In the genomic region with DNA sequence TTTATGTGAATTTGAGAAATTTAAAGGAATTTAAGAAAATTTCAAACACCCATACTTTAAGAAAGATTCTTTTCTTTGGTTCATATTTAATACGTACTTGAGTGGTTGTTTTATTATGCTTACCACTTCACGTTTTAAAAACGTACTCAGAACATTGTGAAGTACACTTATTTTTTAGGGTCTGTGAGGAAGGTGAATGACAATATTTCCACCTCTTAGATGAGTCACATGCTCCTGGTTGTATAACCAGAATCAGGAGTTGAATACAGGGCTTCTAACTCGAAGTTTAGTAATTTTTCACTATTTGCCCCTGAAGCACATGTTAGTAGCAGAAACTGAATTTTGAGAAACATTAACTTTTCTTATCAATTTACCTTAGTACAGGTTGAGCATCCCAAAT, we compare ENCODE assay signal across 25 cellular contexts. TPM values are rescaled to one million over a fixed set of nuclear protein-coding genes. Genes with fewer than 3 reads are reported as not detected.
A peak's percentile ranks its signal among the peaks of the same experiment; 100 is the strongest.
DNase-seq lines count a peak whose midpoint lies in the region; ATAC-seq and TF ChIP-seq lines count a peak whose summit lies in the region.
"Had no signal": no experiment of that assay in that cellular context is flagged by ENCODE, and none has a peak within 500 bp of the region (broad histone marks: within the 10 kb centered on the region; RNA-seq: fewer than 3 reads in every experiment).

No MANE protein-coding gene starts in this region.

- no peak overlapping the region for H2BK120ac ChIP-seq in H9 (ENCODE audit: low read depth, low read length, poor library complexity, severe bottlenecking)

- H3K18ac ChIP-seq in H9 (ENCODE audit: insufficient read length, low read depth, low read length) = no peak overlapping the region

- no peaks in the 10 kb centered on the region for H3K27me3 Mint-ChIP-seq in H9 (ENCODE audit: low read depth)
- H3K27me3 Mint-ChIP-seq in progenitor cell of endocrine pancreas = no peaks in the 10 kb centered on the region
- H3K27me3 Mint-ChIP-seq: activated CD4-positive, alpha-beta memory T cell treated with anti-CD3 and anti-CD28 coated beads for 36 hours; stimulated activated naive B cell treated with anti-CD40 and anti-IgM and Interleukin-4, amounts not matched to agents 10 μg/mL and 1 μg/mL and 100 μg/mL, for 72 hours had no signal

- H3K4ac ChIP-seq in H9 (ENCODE audit: low read depth, low read length) = no peak overlapping the region

- peaks cover 41 to 54% of the 10 kb centered on the region in 2 experiments for H3K4me1 Mint-ChIP-seq in H9
- peaks cover 22% of the 10 kb centered on the region for H3K4me1 Mint-ChIP-seq in progenitor cell of endocrine pancreas (ENCODE audit: low read depth)

- peak overlapping the region; percentile 56 to 77 for H3K4me3 Mint-ChIP-seq in H9
- peak overlapping the region; percentile 35 for H3K4me3 Mint-ChIP-seq in progenitor cell of endocrine pancreas (ENCODE audit: low read depth)
- H3K4me3 Mint-ChIP-seq: activated CD4-positive, alpha-beta memory T cell treated with anti-CD3 and anti-CD28 coated beads for 36 hours; T-helper 1 cell treated with Interleukin-12 subunit alpha and Interleukin-12 subunit beta and Interleukin-4 antibody, amounts not matched to agents 30 μg/mL and 1 μg/mL, for 36 hours had no signal

- H3K9me3 Mint-ChIP-seq in H9 (no peaks in the 10 kb centered on the region; a peak in 1 of 5 replicates), progenitor cell of endocrine pancreas (ENCODE audit: low read depth) (no peaks in the 10 kb centered on the region)
- H3K9me3 Mint-ChIP-seq: activated CD4-positive, alpha-beta memory T cell treated with anti-CD3 and anti-CD28 coated beads for 36 hours; T-helper 1 cell treated with Interleukin-12 subunit alpha and Interleukin-12 subunit beta and Interleukin-4 antibody, amounts not matched to agents 30 μg/mL and 1 μg/mL, for 36 hours had no signal

- H3K4me1 ChIP-seq in H9 (ENCODE audit: insufficient read depth, low read length) = peaks cover 2% of the 10 kb centered on the region; the same call in 1 of the 2 replicates
- H3K4me1 ChIP-seq in Panc1 (ENCODE audit: control insufficient read depth, insufficient read depth, low read length) = peaks cover 12% of the 10 kb centered on the region
- peaks cover 17% of the 10 kb centered on the region for H3K4me1 ChIP-seq in hepatocyte (ENCODE audit: insufficient read depth)

- H3K36me3 Mint-ChIP-seq in H9 (ENCODE audit: insufficient read depth in 1 of 3, low read depth in 3 of 3) (peaks cover 51 to 79% (median 56%) of the 10 kb centered on the region in 3 experiments), progenitor cell of endocrine pancreas (ENCODE audit: insufficient read depth) (peaks cover 34% of the 10 kb centered on the region)

- no peak overlapping the region for H2AFZ ChIP-seq in H9 (ENCODE audit: low read length)
- H2AFZ ChIP-seq in hepatocyte = no peak overlapping the region

- TSS peak; percentile 0 for BruUV-seq in Panc1 (replicated peaks; lab: Mats Ljungman, UMichigan)

- H3K79me2 ChIP-seq in H9 (ENCODE audit: insufficient read depth, low read length) (peaks cover 75% of the 10 kb centered on the region), hepatocyte (peaks cover 98% of the 10 kb centered on the region)

- no peaks in the 10 kb centered on the region for H3K79me1 ChIP-seq in H9 (ENCODE audit: insufficient read depth, low read depth, low read length, poor library complexity, severe bottlenecking)

- H4K91ac ChIP-seq in H9 (ENCODE audit: insufficient read length, low read depth, low read length) = no peak overlapping the region

- no peak overlapping the region for H4K8ac ChIP-seq in H9 (replicated peaks; ENCODE audit: insufficient read length, low read depth, low read length)

- WGBS in H9 (ENCODE audit: extremely low coverage, insufficient read length, low lambda C conversion rate) = no CpG with 5 or more reads among the region's 4 CpGs
- WGBS in hepatocyte (ENCODE audit: low lambda C conversion rate, missing lambda C conversion rate) = 90% methylated on average over 4 of the region's 4 CpGs

- DNase-seq in H9 = no peak
- DNase-seq in Panc1 (ENCODE audit: low read depth, low spot score) = no peak
- DNase-seq in hepatocyte (ENCODE audit: low spot score) = no peak
- no peak for DNase-seq in progenitor cell of endocrine pancreas (ENCODE audit: low spot score, unreplicated experiment)
- DNase-seq in RKO (ENCODE audit: low spot score) = no peak
- DNase-seq in NCI-H446 treated with DMSO at 0.1 percent for 48 hours (lab: John Stamatoyannopoulos, UW) = no peak
- DNase-seq in hypothalamus (lab: John Stamatoyannopoulos, UW) = no peak
- DNase-seq: activated CD4-positive, alpha-beta memory T cell treated with anti-CD3 and anti-CD28 coated beads for 36 hours; activated T-cell treated with anti-CD3 and anti-CD28 coated beads, Interleukin-2, amount 50 U/mL, for 1 hour; AML-193; COR-L47; cortex of kidney; gastrocnemius medialis; H7; left ventricle myocardium superior; MG63; NCI-H1436; NCI-H524 treated with DMSO at 0.1 percent for 48 hours; nucleus accumbens; SHP77 treated with DMSO at 0.1 percent for 48 hours; stimulated activated CD4-positive, alpha-beta T cell treated with anti-CD3 and anti-CD28 coated beads, Interleukin-15, amount 100 ng/mL, for 24 hours; stimulated activated naive B cell treated with anti-CD40 and anti-IgM and Interleukin-4, amounts not matched to agents 10 μg/mL and 1 μg/mL and 100 μg/mL, for 72 hours; thyroid gland had no signal

- H3K4me2 ChIP-seq in H9 (ENCODE audit: insufficient read depth, insufficient read length, low read length) = peak overlapping the region; percentile 25
- peak overlapping the region; percentile 15 for H3K4me2 ChIP-seq in hepatocyte

- no peak overlapping the region for H3K9ac ChIP-seq in H9 (ENCODE audit: extremely low read depth, insufficient read length, low read length)

- POLR2A ChIA-PET in Panc1 (lab: Charles Lee) = no interaction called here

- no peak overlapping the region for H2BK15ac ChIP-seq in H9 (ENCODE audit: low read depth, low read length)

- no peak overlapping the region for H3K4me3 ChIP-seq in Panc1 (ENCODE audit: low read depth in 2 of 2, low read length in 2 of 2)
- no peak overlapping the region for H3K4me3 ChIP-seq in hepatocyte
- H3K4me3 ChIP-seq: gastrocnemius medialis, MG63, thyroid gland had no signal

- no peaks in the 10 kb centered on the region for H4K20me1 ChIP-seq in H9 (ENCODE audit: control insufficient read depth, insufficient read depth, insufficient read length)
- H4K20me1 ChIP-seq in hepatocyte (ENCODE audit: insufficient read depth, poor library complexity, severe bottlenecking) = peaks cover 55% of the 10 kb centered on the region

- H3K27ac Mint-ChIP-seq in H9 (0 out of 7 replicates have a peak overlapping the region, but pooled peaks of 1 of the 3 experiments have one; percentile 51), progenitor cell of endocrine pancreas (no peak overlapping the region)
- H3K27ac Mint-ChIP-seq: activated CD4-positive, alpha-beta memory T cell treated with anti-CD3 and anti-CD28 coated beads for 36 hours; activated naive CD4-positive, alpha-beta T cell treated with anti-CD3 and anti-CD28 coated beads, Interleukin-2, amount 50 U/mL, for 72 hours; stimulated activated naive B cell treated with anti-CD40 and anti-IgM and Interleukin-4, amounts not matched to agents 10 μg/mL and 1 μg/mL and 100 μg/mL, for 72 hours; T-helper 1 cell treated with Interleukin-12 subunit alpha and Interleukin-12 subunit beta and Interleukin-4 antibody, amounts not matched to agents 30 μg/mL and 1 μg/mL, for 36 hours had no signal

- H2BK12ac ChIP-seq in H9 (ENCODE audit: insufficient read length, low read depth, low read length) = no peak overlapping the region

- no peak overlapping the region for H3T11ph ChIP-seq in H9 (ENCODE audit: low read length)

- H3K9me2 ChIP-seq in hepatocyte (replicated peaks; ENCODE audit: insufficient read depth) = no peaks in the 10 kb centered on the region

- no peak overlapping the region for H3K14ac ChIP-seq in H9 (ENCODE audit: insufficient read depth, low read length)

- no peak overlapping the region for H2BK20ac ChIP-seq in H9 (ENCODE audit: low read depth, low read length, poor library complexity, severe bottlenecking)

- no peak overlapping the region for H3K23ac ChIP-seq in H9 (ENCODE audit: insufficient read length, low read depth, low read length)

- no peak overlapping the region for H2AK5ac ChIP-seq in H9 (ENCODE audit: insufficient read length, low read length)

- H3K27ac ChIP-seq in H9 (ENCODE audit: insufficient read length, low read depth, low read length) (no peak overlapping the region), Panc1 (ENCODE audit: low read length) (peak overlapping the region; percentile 12; the same call in 1 of the 2 replicates), hepatocyte (no peak overlapping the region)
- H3K27ac ChIP-seq: thyroid gland had no signal

- intact Hi-C loops in Panc1 (cut with micrococcal nuclease; ENCODE audit: unreplicated experiment) = no loop called here

- in situ Hi-C loops in Panc1 (cut with HindIII; ENCODE audit: low pct_unique_long_range_greater_than_20kb, low sequenced_read_pairs) = no loop called here

- H3K9me3 ChIP-seq in H9 (ENCODE audit: control insufficient read depth, low read depth, low read length) (no peaks in the 10 kb centered on the region), Panc1 (ENCODE audit: control insufficient read depth, insufficient read depth, low read depth, low read length) (no peaks in the 10 kb centered on the region), hepatocyte (ENCODE audit: low read depth) (no peaks in the 10 kb centered on the region)
- H3K9me3 ChIP-seq: gastrocnemius medialis, MG63, thyroid gland had no signal

- H4K5ac ChIP-seq in H9 (ENCODE audit: insufficient read length, low read depth, low read length) = no peak overlapping the region

- H3K23me2 ChIP-seq in H9 (ENCODE audit: insufficient read length, low read depth, low read length, poor library complexity, severe bottlenecking) = no peaks in the 10 kb centered on the region

- no peak overlapping the region for H2BK5ac ChIP-seq in H9 (ENCODE audit: insufficient read length, low read length)

- ATAC-seq in Panc1 = no peak
- ATAC-seq: activated naive CD4-positive, alpha-beta T cell treated with anti-CD3 and anti-CD28 coated beads, Interleukin-2, amount 50 U/mL, for 72 hours; gastrocnemius medialis; left ventricle myocardium superior; stimulated activated naive B cell treated with anti-CD40 and anti-IgM and Interleukin-4, amounts not matched to agents 10 μg/mL and 1 μg/mL and 100 μg/mL, for 72 hours had no signal

- CTCF ChIA-PET in Panc1 (lab: Charles Lee) = interaction anchor here (0.6 kb wide), 1 partner anchor 79 kb away, joined by 8 read pairs; no protein-coding TSS in a partner anchor

- no peak overlapping the region for H3K56ac ChIP-seq in H9 (ENCODE audit: insufficient read length, low read depth, low read length)

- H3K27me3 ChIP-seq in H9 (ENCODE audit: insufficient read depth, low read length) = no peaks in the 10 kb centered on the region
- no peaks in the 10 kb centered on the region for H3K27me3 ChIP-seq in Panc1 (ENCODE audit: control insufficient read depth, insufficient read depth, low read length)
- no peaks in the 10 kb centered on the region for H3K27me3 ChIP-seq in hepatocyte
- H3K27me3 ChIP-seq: gastrocnemius medialis, MG63, thyroid gland had no signal

- H3K36me3 ChIP-seq in Panc1 (ENCODE audit: control insufficient read depth, insufficient read depth, low read length) = peaks cover 4% of the 10 kb centered on the region; the same call in 1 of the 2 replicates
- H3K36me3 ChIP-seq in hepatocyte (replicated peaks; ENCODE audit: insufficient read depth, low read depth) = no peaks in the 10 kb centered on the region

- TF ChIP-seq CTCF in H9 (conservative IDR thresholded peaks at IDR 0.05) (no peak), Panc1 (IDR thresholded peaks at IDR 0.05) (no peak), hepatocyte (IDR thresholded peaks at IDR 0.05; ENCODE audit: poor library complexity) (no peak), progenitor cell of endocrine pancreas (IDR thresholded peaks at IDR 0.05; ENCODE audit: unreplicated experiment) (no peak)

RNA-seq across cellular contexts. Expression of a gene that starts 7.5 kb away (rescaled TPM):
- total RNA-seq in H9 (2021) (170 TPM in 2 replicates), Panc1 (2021; ENCODE audit: unreplicated experiment) (94.2 TPM), hepatocyte (79.3 and 87.5 TPM in 2 replicates), progenitor cell of endocrine pancreas (98.0 and 99.4 TPM in 2 replicates)
- 23.3 TPM for polyA plus RNA-seq in Panc1 (2012; ENCODE audit: insufficient read length)
- 28.3 and 28.9 TPM in 2 replicates for polyA plus RNA-seq in hepatocyte

RNA-seq across cellular contexts. Expression of a gene that starts 53.7 kb away (rescaled TPM):
- 1.7 and 2.4 TPM in 2 replicates for total RNA-seq in H9 (2021)
- 1.9 TPM for total RNA-seq in Panc1 (2021; ENCODE audit: unreplicated experiment)
- polyA plus RNA-seq in Panc1 (2012; ENCODE audit: insufficient read length) = 2.2 TPM
- 21.9 and 29.5 TPM in 2 replicates for total RNA-seq in hepatocyte
- 6.1 and 7.7 TPM in 2 replicates for polyA plus RNA-seq in hepatocyte
- 1.7 and 2.4 TPM in 2 replicates for total RNA-seq in progenitor cell of endocrine pancreas
- total RNA-seq: activated CD4-positive, alpha-beta memory T cell treated with anti-CD3 and anti-CD28 coated beads for 36 hours; activated naive CD4-positive, alpha-beta T cell treated with anti-CD3 and anti-CD28 coated beads, Interleukin-2, amount 50 U/mL, for 72 hours had no signal
